Comparison of ENCODE assay signal across 3 cellular contexts in the genomic region with DNA sequence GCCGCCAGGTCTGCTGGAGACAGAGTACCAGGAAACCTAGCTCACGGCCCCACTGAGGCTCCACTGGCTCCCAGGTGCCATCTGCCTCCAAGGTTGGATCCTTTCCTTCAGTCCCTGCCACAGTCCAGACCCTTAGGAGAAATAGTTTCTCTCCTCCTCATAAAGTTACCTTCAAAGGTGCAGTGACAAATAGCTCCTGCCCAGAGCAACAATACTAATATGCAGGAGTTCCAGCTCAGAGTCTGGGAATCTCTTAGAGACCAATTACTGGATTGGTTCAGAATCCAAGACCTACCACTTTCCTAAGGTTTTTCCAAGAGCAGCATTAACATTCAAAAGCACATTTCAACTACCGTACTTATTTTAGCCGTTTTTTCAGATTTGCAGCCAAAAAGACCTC.
"Had no signal": no experiment of that assay in that cellular context is flagged by ENCODE, and none has a peak within 500 bp of the region (broad histone marks: within the 10 kb centered on the region; RNA-seq: fewer than 3 reads in every experiment).

No MANE protein-coding gene starts in this region.

- H3K4me3 ChIP-seq: GM12878 had no signal

- DNase-seq: GDM1, GF-D8 had no signal
